Comparison of ENCODE assay signal across 8 cellular contexts in genomic region chr16:3134338-3135119, GRCh38. TPM values are rescaled to one million over a fixed set of nuclear protein-coding genes. Genes with fewer than 3 reads are reported as not detected.
DNase-seq lines count a peak whose midpoint lies in the region; ATAC-seq and TF ChIP-seq lines count a peak whose summit lies in the region.

ZNF213 (plus strand) TSS chr16:3135029; CDS start chr16:3137281, 2,252 bp downstream.

- peaks cover 9% of the 10 kb centered on the region for H3K36me3 Mint-ChIP-seq in chondrocyte (ENCODE audit: low read depth)

- no peaks in the 10 kb centered on the region for H3K9me3 Mint-ChIP-seq in chondrocyte (ENCODE audit: low read depth)

- H3K4me1 Mint-ChIP-seq in chondrocyte (ENCODE audit: low read depth) = peaks cover 34% of the 10 kb centered on the region

- DNase-seq in AML-193 (lab: John Stamatoyannopoulos, UW) (peak; percentile 97 to 98), GM19238 (ENCODE audit: insufficient read length, low spot score) (peak; percentile 96), NCI-H510A treated with DMSO at 0.1 percent for 48 hours (lab: John Stamatoyannopoulos, UW) (peak; percentile 88), chondrocyte (ENCODE audit: low spot score) (peak; percentile 97), kidney glomerular epithelial cell (lab: John Stamatoyannopoulos, UW) (peak; percentile 98)
- DNase-seq in activated CD4-positive, alpha-beta T cell treated with anti-CD3 and anti-CD28 coated beads for 1 hour = peak; percentile 85
- DNase-seq in stimulated activated CD4-positive, alpha-beta T cell treated with anti-CD3 and anti-CD28 coated beads, Interleukin-15, amount 100 ng/mL, for 48 hours (ENCODE audit: low read depth in 2 of 2) = peak; percentile 91 to 92

- no peak for TF ChIP-seq CTCF in chondrocyte (IDR thresholded peaks at IDR 0.05)

- H3K27ac Mint-ChIP-seq in chondrocyte (ENCODE audit: unreplicated experiment) = peak within 1 kb of the TSS; percentile 99

- peak; percentile 81 for ATAC-seq in HG03439 (IDR thresholded peaks at IDR 0.05; ENCODE audit: unreplicated experiment)

- no peaks in the 10 kb centered on the region for H3K27me3 Mint-ChIP-seq in chondrocyte (ENCODE audit: low read depth)

- H3K4me3 Mint-ChIP-seq in chondrocyte (ENCODE audit: unreplicated experiment) = peak within 1 kb of the TSS; percentile 99

RNA-seq across cellular contexts. Expression of gene ZNF213, which starts in this region (rescaled TPM):
- 10.6 to 13.0 TPM (median 10.8 TPM) in 3 replicates for total RNA-seq in chondrocyte

Comparison
In these comparisons a context has a peak if more than half of its experiments do, and no peak if none do; other contexts are left out.
1. Peak in every context shown above with its lines: DNase-seq and ATAC-seq.